Comparison of ENCODE assay signal across 26 cellular contexts in the genomic region with DNA sequence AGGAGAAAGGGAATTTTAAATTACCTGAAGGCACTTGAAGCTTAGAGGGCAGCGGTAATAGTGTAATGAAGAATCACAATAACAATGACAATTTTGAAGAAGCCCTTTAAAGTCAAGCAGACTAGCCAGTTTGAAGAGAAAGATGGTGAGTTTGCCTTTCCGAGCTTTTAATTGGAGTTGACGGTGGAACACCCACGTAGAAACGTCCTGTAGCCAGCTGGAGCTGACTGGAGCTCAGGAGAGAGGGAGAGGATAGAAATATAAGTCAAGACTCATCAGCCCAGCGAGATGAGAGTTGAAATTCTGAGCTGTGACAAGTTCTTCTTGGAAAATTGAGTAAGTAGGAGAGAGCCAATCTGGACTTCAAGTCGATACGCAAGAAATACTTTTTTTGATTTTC.
"Had no signal": no experiment of that assay in that cellular context is flagged by ENCODE, and none has a peak within 500 bp of the region (broad histone marks: within the 10 kb centered on the region; RNA-seq: fewer than 3 reads in every experiment).

No MANE protein-coding gene starts in this region.

- H3K27ac Mint-ChIP-seq: natural killer cell treated with Interleukin-12 subunit alpha and Interleukin-12 subunit beta and Interleukin-15 and Interleukin-18, amount 100 ng/mL, for 72 hours; stimulated activated naive B cell treated with anti-CD40 and anti-IgM and Interleukin-4, amounts not matched to agents 10 μg/mL and 1 μg/mL and 100 μg/mL, for 72 hours; stimulated activated naive CD8-positive, alpha-beta T cell treated with anti-CD3 and anti-CD28 coated beads, Interleukin-15, Interleukin-2, amounts not matched to agents 100 ng/mL and 50 ng/mL, for 24 hours had no signal

- H3K36me3 Mint-ChIP-seq: natural killer cell treated with Interleukin-12 subunit alpha and Interleukin-12 subunit beta and Interleukin-15 and Interleukin-18, amount 100 ng/mL, for 72 hours had no signal

- H3K4me2 ChIP-seq: hepatocyte had no signal

- H3K27ac ChIP-seq: coronary artery, esophagus muscularis mucosa, foreskin keratinocyte, gastroesophageal sphincter, heart left ventricle, hepatocyte, prostate gland, sigmoid colon, thyroid gland, vagina had no signal

- H3K4me1 Mint-ChIP-seq: neural crest cell had no signal

- H2AFZ ChIP-seq: hepatocyte had no signal

- DNase-seq: dermis blood vessel endothelial cell; effector memory CD4-positive, alpha-beta T cell; foreskin keratinocyte; heart left ventricle; kidney; mucosa of descending colon; naive B cell; right cardiac atrium; sigmoid colon; stimulated activated CD4-positive, alpha-beta T cell treated with anti-CD3 and anti-CD28 coated beads, Interleukin-2, amount 100 ng/mL, for 24 hours; stimulated activated CD4-positive, alpha-beta T cell treated with anti-CD3 and anti-CD28 coated beads, Interleukin-4, amount 100 ng/mL, for 4 hours; stimulated activated naive B cell treated with anti-CD40 and anti-IgM and Interleukin-4, amounts not matched to agents 10 μg/mL and 1 μg/mL and 100 μg/mL, for 72 hours; thyroid gland; trophoblast cell had no signal

- H3K4me1 ChIP-seq: foreskin keratinocyte, heart left ventricle, prostate gland, thyroid gland, vagina had no signal

- H3K4me3 Mint-ChIP-seq: memory B cell; naive B cell; natural killer cell treated with Interleukin-12 subunit alpha and Interleukin-12 subunit beta and Interleukin-15 and Interleukin-18, amount 100 ng/mL, for 72 hours; neural crest cell; stimulated activated naive B cell treated with anti-CD40 and anti-IgM and Interleukin-4, amounts not matched to agents 10 μg/mL and 1 μg/mL and 100 μg/mL, for 72 hours; stimulated activated naive CD8-positive, alpha-beta T cell treated with anti-CD3 and anti-CD28 coated beads, Interleukin-15, Interleukin-2, amounts not matched to agents 100 ng/mL and 50 ng/mL, for 24 hours had no signal

- H3K36me3 ChIP-seq: esophagus muscularis mucosa, gastroesophageal sphincter, heart left ventricle, prostate gland, sigmoid colon, thyroid gland, vagina had no signal

- H3K4me3 ChIP-seq: coronary artery, esophagus muscularis mucosa, gastroesophageal sphincter, heart left ventricle, hepatocyte, lung, mucosa of descending colon, prostate gland, sigmoid colon, thyroid gland, vagina had no signal

- ATAC-seq: foreskin keratinocyte; gastroesophageal sphincter; heart left ventricle; left lobe of liver; mucosa of descending colon; natural killer cell treated with Interleukin-12 subunit alpha and Interleukin-12 subunit beta and Interleukin-15 and Interleukin-18, amount 100 ng/mL, for 72 hours; right cardiac atrium; stimulated activated naive B cell treated with anti-CD40 and anti-IgM and Interleukin-4, amounts not matched to agents 10 μg/mL and 1 μg/mL and 100 μg/mL, for 72 hours had no signal

- H3K27me3 ChIP-seq: esophagus muscularis mucosa, foreskin keratinocyte, gastroesophageal sphincter, sigmoid colon, thyroid gland, vagina had no signal

- H3K27me3 Mint-ChIP-seq: memory B cell; naive B cell; natural killer cell treated with Interleukin-12 subunit alpha and Interleukin-12 subunit beta and Interleukin-15 and Interleukin-18, amount 100 ng/mL, for 72 hours; stimulated activated naive B cell treated with anti-CD40 and anti-IgM and Interleukin-4, amounts not matched to agents 10 μg/mL and 1 μg/mL and 100 μg/mL, for 72 hours; stimulated activated naive CD8-positive, alpha-beta T cell treated with anti-CD3 and anti-CD28 coated beads, Interleukin-15, Interleukin-2, amounts not matched to agents 100 ng/mL and 50 ng/mL, for 24 hours had no signal

- H3K79me2 ChIP-seq: hepatocyte had no signal

- H3K9me3 Mint-ChIP-seq: memory B cell; naive B cell; natural killer cell treated with Interleukin-12 subunit alpha and Interleukin-12 subunit beta and Interleukin-15 and Interleukin-18, amount 100 ng/mL, for 72 hours; neural crest cell; stimulated activated naive B cell treated with anti-CD40 and anti-IgM and Interleukin-4, amounts not matched to agents 10 μg/mL and 1 μg/mL and 100 μg/mL, for 72 hours; stimulated activated naive CD8-positive, alpha-beta T cell treated with anti-CD3 and anti-CD28 coated beads, Interleukin-15, Interleukin-2, amounts not matched to agents 100 ng/mL and 50 ng/mL, for 24 hours had no signal
